ENCODE assay signal across 17 cellular contexts in genomic region chr9:14485366-14485765, GRCh38.
DNase-seq lines count a peak whose midpoint lies in the region; ATAC-seq, FAIRE-seq and TF ChIP-seq lines count a peak whose summit lies in the region.
"Had no signal": no experiment of that assay in that cellular context is flagged by ENCODE, and none has a peak within 500 bp of the region (broad histone marks: within the 10 kb centered on the region; RNA-seq: fewer than 3 reads in every experiment).

No MANE protein-coding gene starts in this region.

- H3K4me2 ChIP-seq in mesenchymal stem cell (ENCODE audit: low read length, poor library complexity, severe bottlenecking), result no peak overlapping the region

- no peak overlapping the region for H2BK12ac ChIP-seq in mesenchymal stem cell (ENCODE audit: low read length in 2 of 2)

- H3K27ac ChIP-seq in RWPE1 (no peak overlapping the region), mesenchymal stem cell (ENCODE audit: low read length, poor library complexity, severe bottlenecking) (no peak overlapping the region), esophagus muscularis mucosa (replicated peaks in 1 of 4) (no peak overlapping the region)

- no peak overlapping the region for H4K8ac ChIP-seq in mesenchymal stem cell (ENCODE audit: low read length)

- H2AK5ac ChIP-seq in mesenchymal stem cell (ENCODE audit: low read length, severe bottlenecking), result no peak overlapping the region

- H3K9me3 ChIP-seq in mesenchymal stem cell (ENCODE audit: control insufficient read depth, low read length), result no peaks in the 10 kb centered on the region
- no peaks in the 10 kb centered on the region for H3K9me3 ChIP-seq in esophagus muscularis mucosa

- DNase-seq in HS-5 (ENCODE audit: low read depth) (peak; percentile 18), RWPE1 (ENCODE audit: low spot score) (peak; percentile 19), bronchial epithelial cell (ENCODE audit: low read depth) (peak; percentile 83), mesenchymal stem cell (peak; percentile 3), SK-N-DZ (ENCODE audit: low spot score) (no peak), esophagus muscularis mucosa (ENCODE audit: extremely low spot score) (no peak)
- DNase-seq: ACHN; CD4-positive, alpha-beta T cell; DMS79; H7; NCI-H1436; NCI-H2029 treated with DMSO at 0.1 percent for 48 hours; NCI-H526 treated with DMSO at 0.1 percent for 48 hours; NK-92 treated with Interleukin-12 subunit alpha and Interleukin-12 subunit beta, amount 100 ng/mL, for 24 hours; Right ventricle myocardium superior had no signal

- no peaks in the 10 kb centered on the region for H3K27me3 ChIP-seq in bronchial epithelial cell (ENCODE audit: control insufficient read depth, insufficient read depth, low read length)
- peaks cover 0 to 7% of the 10 kb centered on the region in 2 experiments for H3K27me3 ChIP-seq in mesenchymal stem cell (ENCODE audit: control insufficient read depth in 1 of 2, insufficient read depth in 1 of 2, low read length in 2 of 2)
- H3K27me3 ChIP-seq in esophagus muscularis mucosa, result peaks cover 0 to 6% (median 0%) of the 10 kb centered on the region in 4 donors

- no peak overlapping the region for H3K14ac ChIP-seq in mesenchymal stem cell (ENCODE audit: low read length in 2 of 2)

- TF ChIP-seq EP300 in esophagus muscularis mucosa (IDR thresholded peaks at IDR 0.05), result no peak

- H3K4me1 ChIP-seq in mesenchymal stem cell (ENCODE audit: control insufficient read depth, insufficient read depth, low read depth, low read length) (no peaks in the 10 kb centered on the region), esophagus muscularis mucosa (no peaks in the 10 kb centered on the region)

- H3K79me1 ChIP-seq in mesenchymal stem cell (replicated peaks; ENCODE audit: low read length, poor library complexity, severe bottlenecking), result no peaks in the 10 kb centered on the region

- no peak for TF ChIP-seq POLR2A in esophagus muscularis mucosa (IDR thresholded peaks at IDR 0.05; ENCODE audit: low read depth)

- H2BK15ac ChIP-seq in mesenchymal stem cell (ENCODE audit: low read depth, poor library complexity, severe bottlenecking), result no peak overlapping the region

- H3K23ac ChIP-seq in mesenchymal stem cell (ENCODE audit: low read length in 2 of 2), result no peak overlapping the region

- TF ChIP-seq CTCF in RWPE1 (conservative IDR thresholded peaks at IDR 0.05; ENCODE audit: low read depth), result no peak
- no peak for TF ChIP-seq CTCF in bronchial epithelial cell (IDR thresholded peaks at IDR 0.05; ENCODE audit: insufficient read depth, low read length, severe bottlenecking)
- no peak for TF ChIP-seq CTCF in esophagus muscularis mucosa (IDR thresholded peaks at IDR 0.05)

- intact Hi-C loops in esophagus muscularis mucosa (cut with DNase I), result no loop called here

- H3K18ac ChIP-seq in mesenchymal stem cell (ENCODE audit: low read depth in 1 of 2, low read length in 2 of 2), result no peak overlapping the region

- ATAC-seq in HG02981 (IDR thresholded peaks at IDR 0.05; ENCODE audit: unreplicated experiment), result no peak
- ATAC-seq: HepG2 had no signal

- H3K4ac ChIP-seq in mesenchymal stem cell (ENCODE audit: low read depth in 1 of 2, low read length in 2 of 2), result no peak overlapping the region

- POLR2A ChIA-PET in RWPE1 (lab: Yijun Ruan, JAX; ENCODE audit: low non-redundant PET), result no interaction called here

- no peaks in the 10 kb centered on the region for H3K36me3 ChIP-seq in bronchial epithelial cell (ENCODE audit: control insufficient read depth, insufficient read depth, low read length)
- no peaks in the 10 kb centered on the region for H3K36me3 ChIP-seq in mesenchymal stem cell (ENCODE audit: control insufficient read depth in 1 of 2, insufficient read depth in 2 of 2, low read depth in 1 of 2, low read length in 2 of 2)
- H3K36me3 ChIP-seq in esophagus muscularis mucosa, result no peaks in the 10 kb centered on the region

- H2BK5ac ChIP-seq in mesenchymal stem cell (ENCODE audit: low read depth, low read length, poor library complexity, severe bottlenecking), result no peak overlapping the region

- H4K91ac ChIP-seq in mesenchymal stem cell (ENCODE audit: low read length), result no peak overlapping the region

- CTCF ChIA-PET in RWPE1 (lab: Yijun Ruan, JAX), result no interaction called here

- FAIRE-seq in bronchial epithelial cell (lab: Jason Lieb, UNC), result no peak
- FAIRE-seq: HepG2 had no signal

- 71% methylated on average over 5 of the region's 5 CpGs for WGBS in mesenchymal stem cell
- WGBS in esophagus muscularis mucosa, result 94% methylated on average over 3 of the region's 5 CpGs

- H3K4me3 ChIP-seq in bronchial epithelial cell (ENCODE audit: low read depth, low read length) (no peak overlapping the region), mesenchymal stem cell (ENCODE audit: insufficient read depth in 1 of 2, low read depth in 1 of 2, low read length in 2 of 2) (no peak overlapping the region), esophagus muscularis mucosa (no peak overlapping the region)

- H3K9ac ChIP-seq in mesenchymal stem cell (ENCODE audit: low read length), result no peak overlapping the region

- H2BK120ac ChIP-seq in mesenchymal stem cell (ENCODE audit: low read depth, low read length), result no peak overlapping the region

- H2AFZ ChIP-seq in mesenchymal stem cell (ENCODE audit: low read depth, low read length), result no peak overlapping the region

Comparison
In these comparisons a context has a peak if more than half of its experiments do, and no peak if none do; other contexts are left out.
1. DNase-seq: peak in HS-5 (single experiment), RWPE1 (single experiment), bronchial epithelial cell (single experiment) and mesenchymal stem cell (single experiment); none in SK-N-DZ (single experiment) and esophagus muscularis mucosa (single experiment).